In genomic region chr2:194291104-194291503, GRCh38 we compare ENCODE assay signal across 23 cellular contexts.
"Had no signal": no experiment of that assay in that cellular context is flagged by ENCODE, and none has a peak within 500 bp of the region (broad histone marks: within the 10 kb centered on the region; RNA-seq: fewer than 3 reads in every experiment).

No MANE protein-coding gene starts in this region.

- FAIRE-seq: urothelium cell line had no signal

- H2AFZ ChIP-seq: hepatocyte, parathyroid adenoma had no signal

- H3K4me1 ChIP-seq: left ventricle myocardium inferior, parathyroid adenoma, right atrium auricular region, suprapubic skin, tibial artery, upper lobe of right lung had no signal

- H3K4me2 ChIP-seq: hepatocyte had no signal

- DNase-seq: islet precursor cell; left ventricle myocardium inferior; mesendoderm; mucosa of descending colon; naive thymus-derived CD4-positive, alpha-beta T cell; occipital lobe; stimulated activated CD4-positive, alpha-beta T cell treated with anti-CD3 and anti-CD28 coated beads, Interleukin-12 subunit alpha, Interleukin-12 subunit beta, amount 100 ng/mL, for 4 hours; stimulated activated CD4-positive, alpha-beta T cell treated with anti-CD3 and anti-CD28 coated beads, Interleukin-15, amount 100 ng/mL, for 24 hours; stimulated activated CD4-positive, alpha-beta T cell treated with anti-CD3 and anti-CD28 coated beads, Interleukin-2, amount 100 ng/mL, for 24 hours; stimulated activated CD4-positive, alpha-beta T cell treated with anti-CD3 and anti-CD28 coated beads, Interleukin-4, amount 100 ng/mL, for 1 hour; stimulated activated naive B cell treated with anti-CD40 and anti-IgM and Interleukin-4, amounts not matched to agents 10 μg/mL and 1 μg/mL and 100 μg/mL, for 72 hours; tibial artery; trophoblast cell; upper lobe of right lung had no signal

- H3K4me3 ChIP-seq: hepatocyte, left ventricle myocardium inferior, lung, mucosa of descending colon, right atrium auricular region, skin epidermis, suprapubic skin, thoracic aorta, tibial artery, upper lobe of right lung had no signal

- H3K27ac ChIP-seq: hepatocyte, left ventricle myocardium inferior, neutrophil, parathyroid adenoma, right atrium auricular region, skin epidermis, suprapubic skin, thoracic aorta, tibial artery, upper lobe of right lung had no signal

- H3K36me3 ChIP-seq: left ventricle myocardium inferior, neutrophil, right atrium auricular region, suprapubic skin, thoracic aorta, tibial artery, upper lobe of right lung had no signal

- H3K9ac ChIP-seq: parathyroid adenoma had no signal

- H3K9me3 ChIP-seq: left ventricle myocardium inferior, mucosa of descending colon, neutrophil, right atrium auricular region, suprapubic skin, thoracic aorta, tibial artery, upper lobe of right lung had no signal

- H3K79me2 ChIP-seq: hepatocyte, parathyroid adenoma had no signal

- H3K27me3 ChIP-seq: hepatocyte, neutrophil, right atrium auricular region, suprapubic skin, tibial artery, upper lobe of right lung had no signal
